In genomic region chrX:14027511-14028019, GRCh38 we compare ENCODE assay signal across 8 cellular contexts. TPM values are rescaled to one million over a fixed set of nuclear protein-coding genes. Genes with fewer than 3 reads are reported as not detected.
A peak's percentile ranks its signal among the peaks of the same experiment; 100 is the strongest.
DNase-seq lines count a peak whose midpoint lies in the region; ATAC-seq and TF ChIP-seq lines count a peak whose summit lies in the region.

No MANE protein-coding gene starts in this region.

- no peak overlapping the region for H2BK5ac ChIP-seq in mesendoderm (ENCODE audit: low read length)

- H3K9ac ChIP-seq in mesendoderm (ENCODE audit: low read length): no peak overlapping the region

- no peaks in the 10 kb centered on the region for H3K9me3 Mint-ChIP-seq in stimulated activated memory B cell treated with anti-CD40 and anti-IgM and Interleukin-4, amounts not matched to agents 10 μg/mL and 1 μg/mL and 100 μg/mL, for 72 hours

- H3K27me3 ChIP-seq in mesendoderm (ENCODE audit: insufficient read depth, low read length, poor library complexity): no peaks in the 10 kb centered on the region

- H3K27ac ChIP-seq in mesendoderm (ENCODE audit: low read depth, low read length): no peak overlapping the region

- H3K4me1 ChIP-seq in mesendoderm (ENCODE audit: control insufficient read depth, low read depth, low read length): peaks cover 2% of the 10 kb centered on the region

- ATAC-seq in GM19468 (IDR thresholded peaks at IDR 0.05; ENCODE audit: extremely low read depth, unreplicated experiment) (peak; percentile 37), left lobe of liver (no peak)
- ATAC-seq in stimulated activated memory B cell treated with anti-CD40 and anti-IgM and Interleukin-4, amounts not matched to agents 10 μg/mL and 1 μg/mL and 100 μg/mL, for 72 hours: no peak

- no peak overlapping the region for H4K5ac ChIP-seq in mesendoderm (ENCODE audit: low read length)

- H3K56ac ChIP-seq in mesendoderm (ENCODE audit: low read length): no peak overlapping the region

- no peak overlapping the region for H2AK5ac ChIP-seq in mesendoderm (ENCODE audit: low read length)

- H3K4me3 ChIP-seq in choroid plexus epithelial cell (ENCODE audit: low read depth, low read length) (no peak overlapping the region), mesendoderm (ENCODE audit: low read length) (no peak overlapping the region)

- H3K4me2 ChIP-seq in mesendoderm (ENCODE audit: low read length): no peak overlapping the region

- no peak overlapping the region for H3K23ac ChIP-seq in mesendoderm (ENCODE audit: low read length)

- in situ Hi-C loops in Caki2 (cut with HindIII; ENCODE audit: low pct_unique_long_range_greater_than_20kb, low sequenced_read_pairs): no loop called here

- no peak overlapping the region for H3K18ac ChIP-seq in mesendoderm (ENCODE audit: low read length)

- no peaks in the 10 kb centered on the region for H3K79me2 ChIP-seq in mesendoderm (ENCODE audit: control insufficient read depth, insufficient read depth, low read length)

- no peak overlapping the region for H3K4ac ChIP-seq in mesendoderm (ENCODE audit: low read depth, low read length)

- H3K36me3 Mint-ChIP-seq in stimulated activated memory B cell treated with anti-CD40 and anti-IgM and Interleukin-4, amounts not matched to agents 10 μg/mL and 1 μg/mL and 100 μg/mL, for 72 hours: no peaks in the 10 kb centered on the region

- no peaks in the 10 kb centered on the region for H3K79me1 ChIP-seq in mesendoderm (ENCODE audit: low read length)

- H4K8ac ChIP-seq in mesendoderm (ENCODE audit: low read depth, low read length): no peak overlapping the region

- H3K27me3 Mint-ChIP-seq in stimulated activated memory B cell treated with anti-CD40 and anti-IgM and Interleukin-4, amounts not matched to agents 10 μg/mL and 1 μg/mL and 100 μg/mL, for 72 hours: no peaks in the 10 kb centered on the region

- no peaks in the 10 kb centered on the region for H3K36me3 ChIP-seq in mesendoderm (ENCODE audit: control insufficient read depth, insufficient read depth, low read length)

- DNase-seq in Caki2 (ENCODE audit: low read depth) (peak; percentile 23), M059J (ENCODE audit: low read depth) (peak; percentile 76), choroid plexus epithelial cell (ENCODE audit: low read depth) (peak; percentile 46), AG20443 (ENCODE audit: low spot score) (no peak), left lobe of liver (ENCODE audit: low spot score) (no peak), mesendoderm (no peak)

- H3K4me3 Mint-ChIP-seq in stimulated activated memory B cell treated with anti-CD40 and anti-IgM and Interleukin-4, amounts not matched to agents 10 μg/mL and 1 μg/mL and 100 μg/mL, for 72 hours: no peak overlapping the region

- no peak overlapping the region for H2BK15ac ChIP-seq in mesendoderm (replicated peaks; ENCODE audit: low read depth)

- peaks cover 12% of the 10 kb centered on the region for H3K4me1 Mint-ChIP-seq in stimulated activated memory B cell treated with anti-CD40 and anti-IgM and Interleukin-4, amounts not matched to agents 10 μg/mL and 1 μg/mL and 100 μg/mL, for 72 hours

- H2BK120ac ChIP-seq in mesendoderm (ENCODE audit: low read depth, low read length): no peak overlapping the region

- peak overlapping the region; percentile 97 for H3K27ac Mint-ChIP-seq in stimulated activated memory B cell treated with anti-CD40 and anti-IgM and Interleukin-4, amounts not matched to agents 10 μg/mL and 1 μg/mL and 100 μg/mL, for 72 hours

- no peak for TF ChIP-seq CTCF in choroid plexus epithelial cell (conservative IDR thresholded peaks at IDR 0.05; ENCODE audit: low read depth, low read length)

RNA-seq across cellular contexts. Expression of gene GEMIN8, which starts 2.1 kb away (rescaled TPM):
- total RNA-seq in Caki2 (2014; rRNA removed; shearing (Covaris generic); ENCODE audit: low replicate concordance): 9.5 and 18.7 TPM in 2 replicates
- 11.4 and 13.8 TPM in 2 replicates for total RNA-seq in M059J (2014; rRNA removed; shearing (Covaris generic))
- total RNA-seq in left lobe of liver: 7.5 TPM
- 8.6 TPM for polyA plus RNA-seq in mesendoderm (2013, experiment 1 of 2)
- polyA plus RNA-seq in mesendoderm (2013, experiment 2 of 2): 9.2 TPM

Comparison
In these comparisons a context has a peak if more than half of its experiments do, and no peak if none do; other contexts are left out.
1. DNase-seq: peak in Caki2 (single experiment), M059J (single experiment) and choroid plexus epithelial cell (single experiment); none in AG20443 (single experiment), left lobe of liver (single experiment) and mesendoderm (single experiment).